3 cellular contexts compared by ENCODE assay signal in the genomic region with DNA sequence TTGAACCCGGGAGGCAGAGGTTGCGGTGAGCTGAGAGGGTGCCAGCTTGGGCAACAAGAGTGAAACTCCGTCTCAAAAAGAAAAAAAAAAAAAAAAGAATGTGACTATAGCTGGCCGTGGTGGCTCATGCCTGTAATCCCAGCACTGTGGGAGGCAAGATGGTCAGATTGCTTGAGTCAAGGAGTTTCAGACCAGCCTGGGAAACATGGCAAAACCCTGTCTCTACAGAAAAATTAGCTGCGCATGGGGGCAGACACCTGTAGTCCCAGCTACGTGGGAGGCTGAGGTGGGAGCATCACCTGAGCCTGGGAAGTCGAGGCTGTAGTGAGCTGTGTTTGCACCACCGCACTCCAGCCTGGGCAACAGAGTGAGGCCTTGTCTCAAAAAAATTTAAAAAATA. TPM values are rescaled to one million over a fixed set of nuclear protein-coding genes. Genes with fewer than 3 reads are reported as not detected.
"Had no signal": no experiment of that assay in that cellular context is flagged by ENCODE, and none has a peak within 500 bp of the region (broad histone marks: within the 10 kb centered on the region; RNA-seq: fewer than 3 reads in every experiment).

No MANE protein-coding gene starts in this region.

RNA-seq across cellular contexts. Expression of gene SLC52A3, which starts 59.7 kb away (rescaled TPM):
- total RNA-seq: RPMI7951, SJCRH30 had no signal
- polyA plus RNA-seq: IgD-negative memory B cell had no signal
